In the genomic region with DNA sequence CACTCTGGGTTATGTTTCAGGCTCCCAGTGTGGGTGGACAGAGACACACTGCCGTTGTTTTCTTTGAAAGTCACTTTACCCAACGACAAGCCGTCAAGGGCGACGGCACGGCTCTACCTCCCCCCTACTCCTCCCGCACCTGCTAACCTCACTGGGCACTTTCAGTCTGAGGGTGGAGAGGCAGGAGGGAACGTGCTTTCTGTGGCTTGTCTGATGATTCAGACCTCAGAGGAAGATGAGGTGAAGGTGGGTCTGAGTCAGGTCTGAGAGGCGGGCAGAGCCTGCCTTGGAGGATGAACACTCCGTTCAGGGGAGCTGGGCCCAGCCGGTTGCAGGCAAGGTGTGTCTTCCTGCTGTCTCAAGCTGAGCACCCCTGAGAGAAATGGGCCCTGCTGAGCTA, we compare ENCODE assay signal across 12 cellular contexts.
DNase-seq lines count a peak whose midpoint lies in the region; ATAC-seq and TF ChIP-seq lines count a peak whose summit lies in the region.
"Had no signal": no experiment of that assay in that cellular context is flagged by ENCODE, and none has a peak within 500 bp of the region (broad histone marks: within the 10 kb centered on the region; RNA-seq: fewer than 3 reads in every experiment).

No MANE protein-coding gene starts in this region.

- H3K27me3 ChIP-seq in RWPE2 (ENCODE audit: insufficient read depth, poor library complexity, severe bottlenecking), result no peaks in the 10 kb centered on the region
- H3K27me3 ChIP-seq in Peyer's patch, result no peaks in the 10 kb centered on the region
- no peaks in the 10 kb centered on the region for H3K27me3 ChIP-seq in mesendoderm (ENCODE audit: insufficient read depth, low read length, poor library complexity)
- H3K27me3 ChIP-seq: right atrium auricular region had no signal

- H3K4me2 ChIP-seq in mesendoderm (ENCODE audit: low read length), result no peak overlapping the region

- no peak overlapping the region for H3K23ac ChIP-seq in mesendoderm (ENCODE audit: low read length)

- no peak overlapping the region for H3K18ac ChIP-seq in mesendoderm (ENCODE audit: low read length)

- WGBS in mesendoderm (ENCODE audit: extremely low coverage, insufficient coverage, low lambda C conversion rate), result no CpG with 5 or more reads among the region's 11 CpGs

- H2BK15ac ChIP-seq in mesendoderm (replicated peaks; ENCODE audit: low read depth), result no peak overlapping the region

- ATAC-seq in RWPE2 (ENCODE audit: low read depth) (peak; percentile 96), esophagus mucosa (peak; percentile 95), HG02938 (IDR thresholded peaks at IDR 0.05; ENCODE audit: unreplicated experiment) (no peak)
- ATAC-seq: GM12878 had no signal

- H3K36me3 ChIP-seq in RWPE2 (ENCODE audit: low read depth) (no peaks in the 10 kb centered on the region), Peyer's patch (no peaks in the 10 kb centered on the region), mesendoderm (ENCODE audit: control insufficient read depth, insufficient read depth, low read length) (no peaks in the 10 kb centered on the region)
- H3K36me3 ChIP-seq: right atrium auricular region had no signal

- H3K4me3 ChIP-seq in RWPE2 (ENCODE audit: severe bottlenecking) (no peak overlapping the region), Peyer's patch (no peak overlapping the region), mesendoderm (ENCODE audit: low read length) (no peak overlapping the region)
- H3K4me3 ChIP-seq: GM12878, right atrium auricular region had no signal

- no peak overlapping the region for H2BK120ac ChIP-seq in mesendoderm (ENCODE audit: low read depth, low read length)

- no peak overlapping the region for H4K8ac ChIP-seq in mesendoderm (ENCODE audit: low read depth, low read length)

- H3K27ac ChIP-seq in RWPE2 (ENCODE audit: poor library complexity, severe bottlenecking), result peak overlapping the region; percentile 54
- no peak overlapping the region for H3K27ac ChIP-seq in Peyer's patch
- no peak overlapping the region for H3K27ac ChIP-seq in mesendoderm (ENCODE audit: low read depth, low read length)
- H3K27ac ChIP-seq: right atrium auricular region had no signal

- H2BK5ac ChIP-seq in mesendoderm (ENCODE audit: low read length), result no peak overlapping the region

- H3K56ac ChIP-seq in mesendoderm (ENCODE audit: low read length), result no peak overlapping the region

- H2AK5ac ChIP-seq in mesendoderm (ENCODE audit: low read length), result no peak overlapping the region

- H3K79me2 ChIP-seq in mesendoderm (ENCODE audit: control insufficient read depth, insufficient read depth, low read length), result no peaks in the 10 kb centered on the region

- no peaks in the 10 kb centered on the region for H3K79me1 ChIP-seq in mesendoderm (ENCODE audit: low read length)

- no peaks in the 10 kb centered on the region for H3K4me1 ChIP-seq in RWPE2 (ENCODE audit: insufficient read depth, poor library complexity, severe bottlenecking)
- H3K4me1 ChIP-seq in Peyer's patch, result no peaks in the 10 kb centered on the region
- H3K4me1 ChIP-seq in mesendoderm (ENCODE audit: control insufficient read depth, low read depth, low read length), result no peaks in the 10 kb centered on the region
- H3K4me1 ChIP-seq: right atrium auricular region had no signal

- H3K9me3 ChIP-seq in RWPE2 (ENCODE audit: severe bottlenecking) (no peaks in the 10 kb centered on the region), Peyer's patch (no peaks in the 10 kb centered on the region)
- H3K9me3 ChIP-seq: right atrium auricular region had no signal

- DNase-seq in RWPE2 (ENCODE audit: low spot score), result peak; percentile 78
- peak; percentile 63 for DNase-seq in activated T-cell treated with anti-CD3 and anti-CD28 coated beads for 24 hours (ENCODE audit: low read depth)
- peak; percentile 21 for DNase-seq in stimulated activated CD8-positive, alpha-beta memory T cell treated with anti-CD3 and anti-CD28 coated beads, Interleukin-15, amount 100 ng/mL, for 24 hours (ENCODE audit: low read depth)
- no peak for DNase-seq in Peyer's patch
- no peak for DNase-seq in AML-193 (lab: John Stamatoyannopoulos, UW)
- DNase-seq in mesendoderm, result no peak
- DNase-seq: cerebellar nuclear complex, NCI-H748 treated with DMSO at 0.1 percent for 48 hours had no signal

- H3K4ac ChIP-seq in mesendoderm (ENCODE audit: low read depth, low read length), result no peak overlapping the region

- no peak for TF ChIP-seq POLR2A in Peyer's patch (IDR thresholded peaks at IDR 0.05)

- H4K5ac ChIP-seq in mesendoderm (ENCODE audit: low read length), result no peak overlapping the region

- H3K9ac ChIP-seq in mesendoderm (ENCODE audit: low read length), result no peak overlapping the region

- TF ChIP-seq CTCF in RWPE2 (IDR thresholded peaks at IDR 0.05; ENCODE audit: poor library complexity, severe bottlenecking) (no peak), Peyer's patch (IDR thresholded peaks at IDR 0.05) (no peak)

Comparison
In these comparisons a context has a peak if more than half of its experiments do, and no peak if none do; other contexts are left out.
1. DNase-seq: peak in RWPE2 (single experiment), activated T-cell treated with anti-CD3 and anti-CD28 coated beads for 24 hours (single experiment) and stimulated activated CD8-positive, alpha-beta memory T cell treated with anti-CD3 and anti-CD28 coated beads, Interleukin-15, amount 100 ng/mL, for 24 hours (single experiment); none in Peyer's patch (0 of 3), AML-193 (0 of 2) and mesendoderm (single experiment).